In genomic region chr17:49360796-49361128, GRCh38 we compare ENCODE assay signal across 8 cellular contexts. TPM values are rescaled to one million over a fixed set of nuclear protein-coding genes. Genes with fewer than 3 reads are reported as not detected.
DNase-seq lines count a peak whose midpoint lies in the region; ATAC-seq and TF ChIP-seq lines count a peak whose summit lies in the region.

No MANE protein-coding gene starts in this region.

- H3K4me1 ChIP-seq in naive thymus-derived CD4-positive, alpha-beta T cell (ENCODE audit: control insufficient read depth in 2 of 2, insufficient read depth in 2 of 2, low read length in 2 of 2): peaks cover 26 to 29% of the 10 kb centered on the region in 2 donors

- intact Hi-C loops in naive thymus-derived CD4-positive, alpha-beta T cell (cut with micrococcal nuclease): loop anchor here (1.0 to 5.0 kb wide), 9 partner anchors 18 to 1507 kb away; partner anchors contain the start of genes CBX1 (in 1 of the 2) and TOB1 (in 1 of the 2)

- H3K4me1 Mint-ChIP-seq in naive thymus-derived CD4-positive, alpha-beta T cell: peaks cover 44 to 63% (median 59%) of the 10 kb centered on the region in 7 donors

- no peak for TF ChIP-seq CTCF in GM12865 (IDR thresholded peaks at IDR 0.05; ENCODE audit: insufficient read depth, low read depth, low read length, missing control alignments)

- peaks cover 0 to 3% (median 0%) of the 10 kb centered on the region in 3 experiments for H3K36me3 ChIP-seq in naive thymus-derived CD4-positive, alpha-beta T cell (ENCODE audit: control insufficient read depth in 2 of 3, insufficient read depth in 3 of 3, low read length in 3 of 3)

- DNase-seq in GM12865 (ENCODE audit: low read depth) (no peak), LoVo (ENCODE audit: low spot score) (peak; percentile 38), cerebellar cortex (ENCODE audit: low spot score) (no peak), OCI-M2 (lab: John Stamatoyannopoulos, UW; ENCODE audit: unreplicated experiment) (no peak), NCI-H1417 treated with DMSO at 0.1 percent for 48 hours (lab: John Stamatoyannopoulos, UW) (no peak)
- DNase-seq in naive thymus-derived CD4-positive, alpha-beta T cell: no peak

- H3K36me3 Mint-ChIP-seq in naive thymus-derived CD4-positive, alpha-beta T cell: peaks cover 0 to 12% (median 0%) of the 10 kb centered on the region in 5 donors

- peak overlapping the region; percentile 87 for H3K4me3 ChIP-seq in GM12865 (ENCODE audit: low read depth, low read length)
- H3K4me3 ChIP-seq in naive thymus-derived CD4-positive, alpha-beta T cell (ENCODE audit: low read length): peak overlapping the region; percentile 67

- no peaks in the 10 kb centered on the region for H3K9me3 ChIP-seq in naive thymus-derived CD4-positive, alpha-beta T cell (ENCODE audit: control insufficient read depth in 2 of 3, low read length in 3 of 3)

- CTCF ChIA-PET in naive thymus-derived CD4-positive, alpha-beta T cell (lab: Charles Lee): interaction anchor here (0.7 to 3.0 kb wide), 4 partner anchors 14 to 44 kb away, joined by 3 to 12 read pairs (median 6); no protein-coding TSS in a partner anchor

- peaks cover 0 to 3% (median 0%) of the 10 kb centered on the region in 11 donors for H3K9me3 Mint-ChIP-seq in naive thymus-derived CD4-positive, alpha-beta T cell

- POLR2A ChIA-PET in naive thymus-derived CD4-positive, alpha-beta T cell (lab: Charles Lee): interaction anchor here (1.0 to 5.9 kb wide), 17 partner anchors 8 to 404 kb away, joined by 3 to 57 read pairs (median 7); partner anchors contain the start of genes FAM117A and PHB1

- H3K27me3 Mint-ChIP-seq in naive thymus-derived CD4-positive, alpha-beta T cell: no peaks in the 10 kb centered on the region

- no peak for ATAC-seq in naive thymus-derived CD4-positive, alpha-beta T cell
- no peak for ATAC-seq in HG03520 (IDR thresholded peaks at IDR 0.05; ENCODE audit: unreplicated experiment)

- peak overlapping the region; percentile 85 for H3K27ac ChIP-seq in cingulate gyrus (ENCODE audit: low read depth, low read length)
- peak overlapping the region; percentile 71 for H3K27ac ChIP-seq in naive thymus-derived CD4-positive, alpha-beta T cell (ENCODE audit: low read depth, low read length)

- peak overlapping the region; percentile 88 to 99 (median 95) for H3K4me3 Mint-ChIP-seq in naive thymus-derived CD4-positive, alpha-beta T cell

- no peaks in the 10 kb centered on the region for H3K27me3 ChIP-seq in naive thymus-derived CD4-positive, alpha-beta T cell (ENCODE audit: control insufficient read depth in 2 of 2, insufficient read depth in 2 of 2, low read length in 2 of 2)

- H3K27ac Mint-ChIP-seq in naive thymus-derived CD4-positive, alpha-beta T cell: peak overlapping the region; percentile 92 to 97 (median 97)

RNA-seq across cellular contexts. Expression of gene ZNF652, which starts 1.3 kb away (rescaled TPM):
- 10 to 100 TPM; 33.8 to 64.4 (median 49.9) TPM for total RNA-seq in naive thymus-derived CD4-positive, alpha-beta T cell
- 10 to 100 TPM; 19.3 to 20.3 TPM for polyA plus RNA-seq in naive thymus-derived CD4-positive, alpha-beta T cell

RNA-seq across cellular contexts. Expression of gene PHB1, which starts 53.9 kb away (rescaled TPM):
- 100 to 1,000 TPM in 1 of 5 experiments, 10 to 100 TPM in 4; 50.0 to 186 (median 54.4) TPM for total RNA-seq in naive thymus-derived CD4-positive, alpha-beta T cell
- polyA plus RNA-seq in naive thymus-derived CD4-positive, alpha-beta T cell: 100 to 1,000 TPM; 144 to 165 TPM
